21 cellular contexts compared by ENCODE assay signal in the genomic region with DNA sequence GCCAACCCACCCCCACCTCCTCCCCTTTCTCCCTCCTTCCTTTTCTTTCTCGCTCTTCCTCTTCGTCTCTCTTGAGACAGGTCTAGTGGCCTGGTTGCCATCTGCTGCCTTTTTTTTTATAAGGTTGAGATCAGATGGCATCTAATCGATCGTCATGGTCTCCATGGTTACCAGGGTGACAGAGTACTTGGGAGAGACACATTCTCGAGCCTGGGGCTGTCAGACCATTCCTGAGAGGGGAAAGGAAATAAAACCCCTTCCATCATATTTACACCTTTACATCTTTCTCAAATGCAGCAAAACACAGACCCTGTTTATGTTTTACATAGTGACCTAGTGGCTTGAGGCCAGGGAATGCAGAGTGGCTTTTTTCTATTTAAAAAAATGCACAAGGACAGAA. TPM values are rescaled to one million over a fixed set of nuclear protein-coding genes. Genes with fewer than 3 reads are reported as not detected.
DNase-seq lines count a peak whose midpoint lies in the region; ATAC-seq and FAIRE-seq lines count a peak whose summit lies in the region.
"Had no signal": no experiment of that assay in that cellular context is flagged by ENCODE, and none has a peak within 500 bp of the region (broad histone marks: within the 10 kb centered on the region; RNA-seq: fewer than 3 reads in every experiment).

No MANE protein-coding gene starts in this region.

- peak; percentile 49 for DNase-seq in NCI-H748 (lab: John Stamatoyannopoulos, UW; ENCODE audit: unreplicated experiment)
- DNase-seq in NCI-H748 treated with DMSO at 0.1 percent for 48 hours (lab: John Stamatoyannopoulos, UW), result no peak
- peak; percentile 91 for DNase-seq in NCI-H2171 (lab: John Stamatoyannopoulos, UW)
- DNase-seq in small intestine, result peak; percentile 8
- no peak for DNase-seq in activated naive CD4-positive, alpha-beta T cell treated with anti-CD3 and anti-CD28 coated beads, Interleukin-2, amount 10 ng/mL, durations not matched to agents 7 days and 5 days
- DNase-seq: CD4-positive, alpha-beta memory T cell; GF-D8; GOT3; KG1; MG63; NCI-H1105 treated with DMSO at 0.1 percent for 48 hours; NCI-H2029; NCI-H446 treated with DMSO at 0.1 percent for 48 hours; PC-3; T-helper 1 cell had no signal

- no peaks in the 10 kb centered on the region for H3K4me1 ChIP-seq in endocrine pancreas (ENCODE audit: control insufficient read depth, insufficient read depth, low read length)
- H3K4me1 ChIP-seq in small intestine (ENCODE audit: control insufficient read depth in 2 of 2, insufficient read depth in 1 of 2, low read depth in 1 of 2, low read length in 1 of 2), result no peaks in the 10 kb centered on the region
- H3K4me1 ChIP-seq: A549, SJSA1 had no signal

- H3K27me3 ChIP-seq in endocrine pancreas (ENCODE audit: control insufficient read depth, insufficient read depth, low read length) (no peaks in the 10 kb centered on the region), small intestine (ENCODE audit: control insufficient read depth in 2 of 2, insufficient read depth in 2 of 2, low read length in 2 of 2) (no peaks in the 10 kb centered on the region)
- H3K27me3 ChIP-seq: SJSA1 had no signal

- no peak overlapping the region for H3K9ac ChIP-seq in endocrine pancreas (ENCODE audit: control insufficient read depth, insufficient read depth, low read length)

- H3K4me3 Mint-ChIP-seq in activated naive CD4-positive, alpha-beta T cell treated with anti-CD3 and anti-CD28 coated beads, Interleukin-2, amount 10 ng/mL, durations not matched to agents 7 days and 5 days, result no peak overlapping the region
- H3K4me3 Mint-ChIP-seq: CD4-positive, alpha-beta memory T cell had no signal

- H3K27me3 Mint-ChIP-seq in activated naive CD4-positive, alpha-beta T cell treated with anti-CD3 and anti-CD28 coated beads, Interleukin-2, amount 10 ng/mL, durations not matched to agents 7 days and 5 days, result peaks cover 10% of the 10 kb centered on the region

- H3K36me3 Mint-ChIP-seq in activated naive CD4-positive, alpha-beta T cell treated with anti-CD3 and anti-CD28 coated beads, Interleukin-2, amount 10 ng/mL, durations not matched to agents 7 days and 5 days, result no peaks in the 10 kb centered on the region
- H3K36me3 Mint-ChIP-seq: CD4-positive, alpha-beta memory T cell had no signal

- no peaks in the 10 kb centered on the region for H3K9me3 Mint-ChIP-seq in activated naive CD4-positive, alpha-beta T cell treated with anti-CD3 and anti-CD28 coated beads, Interleukin-2, amount 10 ng/mL, durations not matched to agents 7 days and 5 days
- H3K9me3 Mint-ChIP-seq: CD4-positive, alpha-beta memory T cell had no signal

- H3K27ac ChIP-seq in small intestine (ENCODE audit: low read depth in 1 of 2, low read length in 1 of 2), result no peak overlapping the region
- H3K27ac ChIP-seq: A549, SJSA1 had no signal

- no peak overlapping the region for H3K27ac Mint-ChIP-seq in activated naive CD4-positive, alpha-beta T cell treated with anti-CD3 and anti-CD28 coated beads, Interleukin-2, amount 10 ng/mL, durations not matched to agents 7 days and 5 days
- H3K27ac Mint-ChIP-seq: CD4-positive, alpha-beta memory T cell had no signal

- H3K4me1 Mint-ChIP-seq in activated naive CD4-positive, alpha-beta T cell treated with anti-CD3 and anti-CD28 coated beads, Interleukin-2, amount 10 ng/mL, durations not matched to agents 7 days and 5 days, result no peaks in the 10 kb centered on the region

- CTCF ChIA-PET in activated naive CD4-positive, alpha-beta T cell treated with anti-CD3 and anti-CD28 coated beads, Interleukin-2, amount 10 ng/mL, durations not matched to agents 7 days and 5 days (lab: Charles Lee), result no interaction called here

- FAIRE-seq in small intestine (lab: Jason Lieb, UNC), result no peak
- FAIRE-seq: A549, D721Med had no signal

- H3K36me3 ChIP-seq in endocrine pancreas (ENCODE audit: control insufficient read depth, insufficient read depth, low read length), result no peaks in the 10 kb centered on the region
- no peaks in the 10 kb centered on the region for H3K36me3 ChIP-seq in small intestine (ENCODE audit: control insufficient read depth in 2 of 2, insufficient read depth in 2 of 2, low read length in 2 of 2)
- H3K36me3 ChIP-seq: MG63, SJSA1 had no signal

- 52 to 67% (median 61%) methylated on average over 5 of the region's 5 CpGs for WGBS in small intestine, 3 donors

- H3K4me3 ChIP-seq in endocrine pancreas (ENCODE audit: control insufficient read depth, insufficient read depth, low read length) (peak overlapping the region; percentile 2), small intestine (ENCODE audit: low read depth in 1 of 2, low read length in 2 of 2) (no peak overlapping the region)
- H3K4me3 ChIP-seq: A549, MG63, SJSA1 had no signal

- no peaks in the 10 kb centered on the region for H3K9me3 ChIP-seq in endocrine pancreas (ENCODE audit: control insufficient read depth, low read length)
- H3K9me3 ChIP-seq in small intestine (ENCODE audit: control insufficient read depth, low read depth), result no peaks in the 10 kb centered on the region
- H3K9me3 ChIP-seq: A549, MG63, SJSA1 had no signal

- no peak for ATAC-seq in GM21447 (IDR thresholded peaks at IDR 0.05; ENCODE audit: unreplicated experiment)
- ATAC-seq in GM18520 (IDR thresholded peaks at IDR 0.05; ENCODE audit: unreplicated experiment), result no peak
- ATAC-seq: A549, PC-3 had no signal

RNA-seq across cellular contexts. Expression of gene SLC22A15, which starts 53.5 kb away (rescaled TPM):
- polyA plus RNA-seq in small intestine, result under 1 TPM in 2 of 3 donors, not detected in 1; 0.27 to 0.88 TPM
- polyA plus RNA-seq: CD4-positive, alpha-beta memory T cell had no signal

Comparison
In these comparisons a context has a peak if more than half of its experiments do, and no peak if none do; other contexts are left out.
1. DNase-seq: peak in NCI-H748 (single experiment), NCI-H2171 (single experiment) and small intestine (single experiment); none in NCI-H748 treated with DMSO at 0.1 percent for 48 hours (single experiment) and activated naive CD4-positive, alpha-beta T cell treated with anti-CD3 and anti-CD28 coated beads, Interleukin-2, amount 10 ng/mL, durations not matched to agents 7 days and 5 days (single experiment).